In the genomic region with DNA sequence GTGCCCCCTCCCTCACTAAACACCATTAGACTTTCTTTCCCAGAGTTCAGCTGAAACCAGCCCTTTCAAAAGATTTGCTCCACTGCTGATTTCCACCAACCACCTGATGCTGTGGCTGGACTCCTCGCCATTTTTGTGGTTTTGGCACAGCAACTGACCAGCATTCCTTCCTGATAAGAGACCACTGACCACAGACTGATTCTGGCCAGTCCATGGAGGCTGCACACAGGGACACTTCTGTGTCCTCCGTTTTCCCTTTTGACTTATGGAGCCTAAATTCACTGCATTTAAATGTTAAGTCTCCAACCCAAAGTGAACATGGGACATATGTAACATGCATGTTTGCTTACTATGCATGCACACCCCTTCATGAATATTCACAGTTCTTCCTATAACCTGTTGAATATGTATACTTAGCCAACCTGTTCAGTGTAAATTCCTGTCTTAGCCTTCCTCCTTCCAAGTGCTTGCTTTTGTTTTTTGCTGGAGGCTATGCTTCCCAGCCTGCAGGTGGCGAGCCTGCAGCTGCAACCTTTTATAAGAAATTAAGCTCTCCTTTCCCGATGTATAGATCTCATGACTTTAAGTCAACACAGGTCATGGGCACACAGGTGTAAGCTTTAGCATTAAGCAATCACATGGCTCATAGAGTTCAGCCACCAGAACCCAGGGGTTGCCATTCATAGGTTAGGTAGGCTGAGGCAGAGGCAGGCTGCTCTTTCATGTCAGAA, we compare ENCODE assay signal across 1 cellular context.
TF ChIP-seq lines count a peak whose summit lies in the region.

No MANE protein-coding gene starts in this region.

TF ChIP-seq in HepG2, 621 proteins besides CTCF, POLR2A, EP300 and RAD21 (continued from another document):
- TF ChIP-seq MTA1 (CRISPR knock-in tag; IDR thresholded peaks at IDR 0.05; ENCODE audit: borderline replicate concordance) = no peak
